ENCODE assay signal across 3 cellular contexts in genomic region chr9:123992679-123993078, GRCh38. TPM values are rescaled to one million over a fixed set of nuclear protein-coding genes. Genes with fewer than 3 reads are reported as not detected.
"Had no signal": no experiment of that assay in that cellular context is flagged by ENCODE, and none has a peak within 500 bp of the region (broad histone marks: within the 10 kb centered on the region; RNA-seq: fewer than 3 reads in every experiment).

No MANE protein-coding gene starts in this region.

RNA-seq across cellular contexts. Expression of gene LHX2, which starts 18.9 kb away (rescaled TPM):
- total RNA-seq: Peyer's patch, Right ventricle myocardium superior had no signal
- polyA plus RNA-seq: SK-N-SH had no signal
